Comparison of ENCODE assay signal across 9 cellular contexts in the genomic region with DNA sequence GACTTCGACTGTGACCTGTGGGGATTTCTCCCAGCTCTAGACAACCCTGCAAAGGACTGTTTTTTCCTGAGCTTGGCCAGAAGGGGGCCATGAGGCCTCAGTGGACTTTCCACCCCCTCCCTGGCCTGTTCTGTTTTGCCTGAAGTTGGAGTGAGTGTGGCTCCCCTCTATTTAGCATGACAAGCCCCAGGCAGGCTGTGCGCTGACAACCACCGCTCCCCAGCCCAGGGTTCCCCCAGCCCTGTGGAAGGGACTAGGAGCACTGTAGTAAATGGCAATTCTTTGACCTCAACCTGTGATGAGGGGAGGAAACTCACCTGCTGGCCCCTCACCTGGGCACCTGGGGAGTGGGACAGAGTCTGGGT. TPM values are rescaled to one million over a fixed set of nuclear protein-coding genes. Genes with fewer than 3 reads are reported as not detected.
DNase-seq lines count a peak whose midpoint lies in the region; ATAC-seq, FAIRE-seq and TF ChIP-seq lines count a peak whose summit lies in the region.
"Had no signal": no experiment of that assay in that cellular context is flagged by ENCODE, and none has a peak within 500 bp of the region (broad histone marks: within the 10 kb centered on the region; RNA-seq: fewer than 3 reads in every experiment).

No MANE protein-coding gene starts in this region.

- no peak overlapping the region for H3K27ac ChIP-seq in mammary epithelial cell (ENCODE audit: insufficient read depth, low read depth, low read length)
- no peak overlapping the region for H3K27ac ChIP-seq in HepG2 (ENCODE audit: extremely low read length, insufficient read depth, low read length)
- H3K27ac ChIP-seq in urinary bladder (ENCODE audit: low read depth) = peak overlapping the region; percentile 6

- no peak overlapping the region for H3K4me2 ChIP-seq in mammary epithelial cell (ENCODE audit: insufficient read depth, low read depth, low read length)
- H3K4me2 ChIP-seq in HepG2 (ENCODE audit: low read depth, low read length) = peak overlapping the region; percentile 84

- BruUV-seq in mammary epithelial cell (replicated peaks; lab: Mats Ljungman, UMichigan) (no TSS peak), HepG2 (replicated peaks; lab: Mats Ljungman, UMichigan) (no TSS peak)

- in situ Hi-C loops in mammary epithelial cell (cut with MboI; ENCODE audit: low sequenced_read_pairs in 2 of 2) = no loop called here
- in situ Hi-C loops in HepG2 (cut with HindIII; ENCODE audit: extremely low pct_ligation_motif_present, low pct_unique_long_range_greater_than_20kb) = no loop called here

- 73% methylated on average over 3 of the region's 3 CpGs for WGBS in mammary epithelial cell (ENCODE audit: low coverage, missing lambda C conversion rate)
- WGBS in HepG2 (ENCODE audit: low lambda C conversion rate) = 42% methylated on average over 3 of the region's 3 CpGs
- WGBS in urinary bladder = 70% methylated on average over 3 of the region's 3 CpGs

- no peak for TF ChIP-seq EP300 in HepG2 (IDR thresholded peaks at IDR 0.05; ENCODE audit: low read depth in 2 of 2, low read length in 2 of 2)
- TF ChIP-seq EP300 in HepG2 (CRISPR knock-in tag; IDR thresholded peaks at IDR 0.05; ENCODE audit: borderline replicate concordance) = no peak

- TF ChIP-seq POLR2A in HepG2 (IDR thresholded peaks at IDR 0.05; ENCODE audit: insufficient read depth in 1 of 2, low read depth in 2 of 2, low read length in 2 of 2) = no peak

- no peak overlapping the region for H2AFZ ChIP-seq in mammary epithelial cell (ENCODE audit: low read depth, low read length)
- H2AFZ ChIP-seq in HepG2 (ENCODE audit: low read length) = no peak overlapping the region

- H3K36me3 ChIP-seq in mammary epithelial cell (ENCODE audit: insufficient read depth, low read length) (peaks cover 2% of the 10 kb centered on the region), HepG2 (replicated peaks in 1 of 2; ENCODE audit: control insufficient read depth in 1 of 2, insufficient read depth in 2 of 2, low read length in 2 of 2) (no peaks in the 10 kb centered on the region), urinary bladder (ENCODE audit: insufficient read depth) (no peaks in the 10 kb centered on the region)

- TF ChIP-seq CTCF in mammary epithelial cell (conservative IDR thresholded peaks at IDR 0.05 in 1 of 2, IDR thresholded peaks at IDR 0.05 in 1 of 2; ENCODE audit: extremely low read depth in 1 of 2, insufficient read depth in 1 of 2, low read depth in 1 of 2, low read length in 2 of 2) = peak; percentile 14 to 43
- peak; percentile 71 for TF ChIP-seq CTCF in HepG2 (CRISPR knock-in tag; IDR thresholded peaks at IDR 0.05)

- H3K9me3 ChIP-seq in mammary epithelial cell (replicated peaks; ENCODE audit: insufficient read depth, low read length) = no peaks in the 10 kb centered on the region
- no peaks in the 10 kb centered on the region for H3K9me3 ChIP-seq in HepG2 (ENCODE audit: low read length)

- H4K20me1 ChIP-seq in mammary epithelial cell (ENCODE audit: insufficient read depth, low read length) (no peaks in the 10 kb centered on the region), HepG2 (ENCODE audit: insufficient read depth, low read length) (no peaks in the 10 kb centered on the region)

- DNase-seq in DMS 273 (lab: John Stamatoyannopoulos, UW; ENCODE audit: unreplicated experiment) (peak; percentile 78), DMS 273 treated with DMSO at 0.1 percent for 48 hours (lab: John Stamatoyannopoulos, UW) (no peak), mammary epithelial cell (no peak), HepG2 (ENCODE audit: low spot score) (peak; percentile 67)
- DNase-seq in activated CD4-positive, alpha-beta T cell treated with anti-CD3 and anti-CD28 coated beads, Interleukin-2, amount 50 U/mL, for 4 hours = no peak
- DNase-seq in central memory CD4-positive, alpha-beta T cell = no peak
- DNase-seq: NCI-H187 treated with DMSO at 0.1 percent for 48 hours had no signal

- CTCF ChIA-PET in mammary epithelial cell (lab: Charles Lee; ENCODE audit: low non-redundant PET) (no interaction called here), HepG2 (lab: Yijun Ruan, JAX; ENCODE audit: low intra/inter-chr PET ratio, low total read pairs) (no interaction called here)

- H3K4me3 ChIP-seq in mammary epithelial cell (replicated peaks in 1 of 3; ENCODE audit: insufficient read depth in 1 of 3, low read depth in 2 of 3, low read length in 3 of 3) = no peak overlapping the region
- H3K4me3 ChIP-seq in HepG2 (replicated peaks in 1 of 3; ENCODE audit: insufficient read depth in 1 of 3, low read depth in 2 of 3, low read length in 3 of 3) = peak overlapping the region in 1 of 3 experiments; percentile 72; a peak in 1 of 6 replicates
- H3K4me3 ChIP-seq in urinary bladder (ENCODE audit: low read depth, low read length) = no peak overlapping the region

- H3K27me3 ChIP-seq in mammary epithelial cell (ENCODE audit: insufficient read depth, low read length) (no peaks in the 10 kb centered on the region), HepG2 (ENCODE audit: control insufficient read depth in 1 of 2, insufficient read depth in 2 of 2, low read length in 2 of 2) (peaks cover 2 to 27% of the 10 kb centered on the region in 2 experiments; a peak in 4 of 5 replicates)

- H3K79me2 ChIP-seq in mammary epithelial cell (ENCODE audit: insufficient read depth, low read length) (no peaks in the 10 kb centered on the region), HepG2 (ENCODE audit: insufficient read depth, low read length) (no peaks in the 10 kb centered on the region)

- dilution Hi-C loops in mammary epithelial cell (cut with HindIII; ENCODE audit: low sequenced_read_pairs) = no loop called here

- H3K9ac ChIP-seq in mammary epithelial cell (ENCODE audit: insufficient read depth, low read length) (no peak overlapping the region), HepG2 (ENCODE audit: insufficient read depth, low read depth, low read length) (peak overlapping the region; percentile 29; the same call in 1 of the 2 replicates)

- peak; percentile 96 for FAIRE-seq in HepG2 (lab: Jason Lieb, UNC)

- peaks cover 32% of the 10 kb centered on the region for H3K4me1 ChIP-seq in mammary epithelial cell (ENCODE audit: insufficient read depth, low read length)
- H3K4me1 ChIP-seq in HepG2 (ENCODE audit: insufficient read depth, low read length) = peaks cover 41% of the 10 kb centered on the region
- no peaks in the 10 kb centered on the region for H3K4me1 ChIP-seq in urinary bladder (ENCODE audit: insufficient read depth)

- POLR2A ChIA-PET in HepG2 (lab: Yijun Ruan, JAX) = interaction anchor here (1.0 to 2.2 kb wide), 5 partner anchors 9 to 249 kb away, joined by 3 to 12 read pairs (median 5); a partner anchor contains a TSS

- peak; percentile 75 for ATAC-seq in HepG2
- no peak for ATAC-seq in GM19035 (IDR thresholded peaks at IDR 0.05; ENCODE audit: unreplicated experiment)

- intact Hi-C loops in mammary epithelial cell (cut with micrococcal nuclease) (no loop called here), HepG2 (cut with micrococcal nuclease; ENCODE audit: unreplicated experiment) (loop anchor here (2.0 kb wide), 2 partner anchors 34 to 42 kb away; no protein-coding TSS in a partner anchor)

- peak; percentile 51; the same call in 1 of the 2 replicates for TF ChIP-seq RAD21 in HepG2 (CRISPR knock-in tag; IDR thresholded peaks at IDR 0.05)

TF ChIP-seq in HepG2, 621 proteins besides CTCF, POLR2A, EP300 and RAD21 (continues in another document):
- TF ChIP-seq HMG20A (CRISPR knock-in tag; IDR thresholded peaks at IDR 0.05; ENCODE audit: borderline replicate concordance) (no peak), ZNF484 (CRISPR knock-in tag; IDR thresholded peaks at IDR 0.05; ENCODE audit: borderline replicate concordance, low read depth) (no peak), FOXJ3 (CRISPR knock-in tag; IDR thresholded peaks at IDR 0.05; ENCODE audit: borderline replicate concordance) (no peak), ZMAT3 (CRISPR knock-in tag; conservative IDR thresholded peaks at IDR 0.05) (0 out of 2 replicates have a peak, but pooled peaks have one; percentile 15), ZSCAN25 (CRISPR knock-in tag; IDR thresholded peaks at IDR 0.05) (0 out of 2 replicates have a peak, but pooled peaks have one; percentile 18), RBM22 (optimal IDR thresholded peaks at IDR 0.05; ENCODE audit: low read length) (no peak)
- TF ChIP-seq, protein P1, sequence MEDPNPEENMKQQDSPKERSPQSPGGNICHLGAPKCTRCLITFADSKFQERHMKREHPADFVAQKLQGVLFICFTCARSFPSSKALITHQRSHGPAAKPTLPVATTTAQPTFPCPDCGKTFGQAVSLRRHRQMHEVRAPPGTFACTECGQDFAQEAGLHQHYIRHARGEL (CRISPR knock-in tag; IDR thresholded peaks at IDR 0.05) = 0 out of 2 replicates have a peak, but pooled peaks have one; percentile 39

RNA-seq across cellular contexts. Expression of a gene that starts 19.3 kb away (rescaled TPM):
- total RNA-seq in mammary epithelial cell = 10 to 100 TPM; 16.3 to 25.5 TPM
- polyA plus RNA-seq in mammary epithelial cell = 33.5 TPM
- 17.4 TPM for polyA minus RNA-seq in mammary epithelial cell
- total RNA-seq in HepG2 (2016; rRNA removed; fragmentation: Illumina TruSeq; extraction: Trizol) = 0.41 and 1.1 TPM in 2 replicates
- total RNA-seq in HepG2 (2016; cell fraction: cytosol; rRNA removed; fragmentation: Illumina TruSeq; extraction: Trizol; ENCODE audit: low read depth) = 0.10 TPM in 1 of 2 replicates, not detected in the other
- total RNA-seq in HepG2 (2016; cell fraction: insoluble cytoplasmic fraction; rRNA removed; fragmentation: Illumina TruSeq; extraction: Trizol) = 0.30 and 1.4 TPM in 2 replicates
- total RNA-seq in HepG2 (2016; cell fraction: membrane; rRNA removed; fragmentation: Illumina TruSeq; extraction: Trizol) = 0.21 and 0.40 TPM in 2 replicates
- total RNA-seq in HepG2 (2016; cell fraction: nucleus; rRNA removed; fragmentation: Illumina TruSeq; extraction: Trizol) = 1.3 and 1.6 TPM in 2 replicates
- polyA plus RNA-seq in HepG2 (2011; rRNA removed) = 1.8 and 2.7 TPM in 2 replicates
- polyA plus RNA-seq in HepG2 (2011; cell fraction: cytosol; rRNA removed) = 1.9 and 2.8 TPM in 2 replicates
- 1.5 and 2.5 TPM in 2 replicates for polyA plus RNA-seq in HepG2 (2011; cell fraction: nucleus; rRNA removed)
- 0.27 and 1.0 TPM in 2 replicates for polyA plus RNA-seq in HepG2 (2012)
- polyA plus RNA-seq in HepG2 (2016; cell fraction: cytosol; fragmentation: Illumina TruSeq; extraction: Trizol; ENCODE audit: low read depth) = 0.11 and 0.15 TPM in 2 replicates
- polyA plus RNA-seq in HepG2 (2016; cell fraction: insoluble cytoplasmic fraction; fragmentation: Illumina TruSeq; extraction: Trizol; ENCODE audit: low read depth) = 0.46 and 0.72 TPM in 2 replicates
- 0.15 and 0.29 TPM in 2 replicates for polyA plus RNA-seq in HepG2 (2016; cell fraction: membrane; fragmentation: Illumina TruSeq; extraction: Trizol; ENCODE audit: low read depth)
- 4.1 and 4.2 TPM in 2 replicates for polyA plus RNA-seq in HepG2 (2016; cell fraction: nucleus; fragmentation: Illumina TruSeq; extraction: Trizol; ENCODE audit: insufficient read depth, low read depth)
- polyA minus RNA-seq in HepG2 (2011; rRNA and poly(A)+ RNA removed; ENCODE audit: low replicate concordance) = 0.07 and 4.0 TPM in 2 replicates
- 1.2 and 1.3 TPM in 2 replicates for polyA minus RNA-seq in HepG2 (2011; cell fraction: cytosol; rRNA and poly(A)+ RNA removed)
- 0.39 and 0.62 TPM in 2 replicates for polyA minus RNA-seq in HepG2 (2011; cell fraction: nucleus; rRNA and poly(A)+ RNA removed)
- 11.7 TPM for total RNA-seq in urinary bladder
- 18.4 TPM for polyA plus RNA-seq in urinary bladder

Comparison
In these comparisons a context has a peak if more than half of its experiments do, and no peak if none do; other contexts are left out.
1. DNase-seq: peak in DMS 273 (single experiment) and HepG2 (single experiment); none in DMS 273 treated with DMSO at 0.1 percent for 48 hours (single experiment), mammary epithelial cell (single experiment), activated CD4-positive, alpha-beta T cell treated with anti-CD3 and anti-CD28 coated beads, Interleukin-2, amount 50 U/mL, for 4 hours (0 of 2) and central memory CD4-positive, alpha-beta T cell (single experiment).